Comparison of ENCODE assay signal across 1 cellular context in genomic region chr2:241238693-241239198, GRCh38.
TF ChIP-seq lines count a peak whose summit lies in the region.

No MANE protein-coding gene starts in this region.

TF ChIP-seq in HepG2, 621 proteins besides CTCF, POLR2A, EP300 and RAD21 (continued from another document):
- TF ChIP-seq UBTF (CRISPR knock-in tag; IDR thresholded peaks at IDR 0.05) (no peak), ZBTB40 (IDR thresholded peaks at IDR 0.05) (no peak), ZBTB40 (CRISPR knock-in tag; IDR thresholded peaks at IDR 0.05) (no peak), AKAP8 (CRISPR knock-in tag; IDR thresholded peaks at IDR 0.05) (no peak), ZNF496 (CRISPR knock-in tag; IDR thresholded peaks at IDR 0.05; ENCODE audit: insufficient replicate concordance) (no peak), RBM22 (optimal IDR thresholded peaks at IDR 0.05; ENCODE audit: low read length) (peak; percentile 90), NBN (conservative IDR thresholded peaks at IDR 0.05) (no peak)
TF ChIP-seq in HepG2: peak in this region for 1.
